Comparison of ENCODE assay signal across 14 cellular contexts in genomic region chr7:154592392-154592791, GRCh38.
DNase-seq lines count a peak whose midpoint lies in the region; ATAC-seq and TF ChIP-seq lines count a peak whose summit lies in the region.
"Had no signal": no experiment of that assay in that cellular context is flagged by ENCODE, and none has a peak within 500 bp of the region (broad histone marks: within the 10 kb centered on the region; RNA-seq: fewer than 3 reads in every experiment).

No MANE protein-coding gene starts in this region.

- WGBS in upper lobe of left lung, 2 donors = 45 to 49% methylated on average over 16 of the region's 16 CpGs

- H3K4me3 ChIP-seq in left lung (no peak overlapping the region), upper lobe of left lung (no peak overlapping the region)

- peaks cover 2% of the 10 kb centered on the region for H3K4me1 Mint-ChIP-seq in progenitor cell of endocrine pancreas (ENCODE audit: low read depth)
- no peaks in the 10 kb centered on the region for H3K4me1 Mint-ChIP-seq in activated naive CD8-positive, alpha-beta T cell treated with anti-CD3 and anti-CD28 coated beads for 36 hours
- H3K4me1 Mint-ChIP-seq: CD8-positive, alpha-beta memory T cell had no signal

- H3K27me3 ChIP-seq in left lung (peaks cover 0 to 7% of the 10 kb centered on the region in 2 donors), upper lobe of left lung (no peaks in the 10 kb centered on the region)
- H3K27me3 ChIP-seq: BE2C had no signal

- no peaks in the 10 kb centered on the region for H3K36me3 Mint-ChIP-seq in progenitor cell of endocrine pancreas (ENCODE audit: insufficient read depth)
- no peaks in the 10 kb centered on the region for H3K36me3 Mint-ChIP-seq in activated naive CD8-positive, alpha-beta T cell treated with anti-CD3 and anti-CD28 coated beads for 36 hours

- no peaks in the 10 kb centered on the region for H3K27me3 Mint-ChIP-seq in progenitor cell of endocrine pancreas
- H3K27me3 Mint-ChIP-seq in activated naive CD8-positive, alpha-beta T cell treated with anti-CD3 and anti-CD28 coated beads for 36 hours = peaks cover 4% of the 10 kb centered on the region

- DNase-seq in AG20443 (ENCODE audit: low spot score) = peak; percentile 2
- no peak for DNase-seq in left lung
- DNase-seq in progenitor cell of endocrine pancreas (ENCODE audit: low spot score, unreplicated experiment) = no peak
- no peak for DNase-seq in upper lobe of left lung
- DNase-seq in activated naive CD8-positive, alpha-beta T cell treated with anti-CD3 and anti-CD28 coated beads for 36 hours = no peak
- DNase-seq: BE2C; CD8-positive, alpha-beta memory T cell; HCEC 1CT; Kasumi-1; NCI-H1105 treated with DMSO at 0.1 percent for 48 hours; NCI-H187 treated with DMSO at 0.1 percent for 48 hours; NCI-H446 had no signal

- ATAC-seq in left lung (peak; percentile 36), upper lobe of left lung (ENCODE audit: low FRiP score in 2 of 2) (no peak), GM18868 (IDR thresholded peaks at IDR 0.05; ENCODE audit: unreplicated experiment) (no peak)

- H3K9me3 Mint-ChIP-seq in progenitor cell of endocrine pancreas (ENCODE audit: low read depth) = peaks cover 3% of the 10 kb centered on the region
- H3K9me3 Mint-ChIP-seq in activated naive CD8-positive, alpha-beta T cell treated with anti-CD3 and anti-CD28 coated beads for 36 hours = no peaks in the 10 kb centered on the region

- H3K36me3 ChIP-seq in left lung (no peaks in the 10 kb centered on the region), upper lobe of left lung (no peaks in the 10 kb centered on the region)
- H3K36me3 ChIP-seq: BE2C had no signal

- no peak for TF ChIP-seq EP300 in upper lobe of left lung (IDR thresholded peaks at IDR 0.05)

- no peak for TF ChIP-seq POLR2A in upper lobe of left lung (IDR thresholded peaks at IDR 0.05)

- peak overlapping the region; percentile 3 for H3K27ac Mint-ChIP-seq in progenitor cell of endocrine pancreas
- no peak overlapping the region for H3K27ac Mint-ChIP-seq in activated naive CD8-positive, alpha-beta T cell treated with anti-CD3 and anti-CD28 coated beads for 36 hours
- H3K27ac Mint-ChIP-seq: CD8-positive, alpha-beta memory T cell had no signal

- H3K27ac ChIP-seq in angular gyrus (ENCODE audit: low read depth, low read length) (peak overlapping the region; percentile 80), left lung (no peak overlapping the region), upper lobe of left lung (no peak overlapping the region)

- TF ChIP-seq CTCF in left lung (IDR thresholded peaks at IDR 0.05) = no peak
- TF ChIP-seq CTCF in progenitor cell of endocrine pancreas (IDR thresholded peaks at IDR 0.05; ENCODE audit: unreplicated experiment) = no peak
- TF ChIP-seq CTCF in upper lobe of left lung (IDR thresholded peaks at IDR 0.05) = no peak

- no peak overlapping the region for H3K4me3 Mint-ChIP-seq in progenitor cell of endocrine pancreas (ENCODE audit: low read depth)
- no peak overlapping the region for H3K4me3 Mint-ChIP-seq in activated naive CD8-positive, alpha-beta T cell treated with anti-CD3 and anti-CD28 coated beads for 36 hours

- H3K9me3 ChIP-seq in left lung (peaks cover 0 to 2% of the 10 kb centered on the region in 2 donors), upper lobe of left lung (no peaks in the 10 kb centered on the region)
- H3K9me3 ChIP-seq: BE2C had no signal

- H3K4me1 ChIP-seq in left lung (no peaks in the 10 kb centered on the region), upper lobe of left lung (no peaks in the 10 kb centered on the region)

- intact Hi-C loops in left lung (cut with DNase I) = no loop called here
